ENCODE assay signal across 1 cellular context in the genomic region with DNA sequence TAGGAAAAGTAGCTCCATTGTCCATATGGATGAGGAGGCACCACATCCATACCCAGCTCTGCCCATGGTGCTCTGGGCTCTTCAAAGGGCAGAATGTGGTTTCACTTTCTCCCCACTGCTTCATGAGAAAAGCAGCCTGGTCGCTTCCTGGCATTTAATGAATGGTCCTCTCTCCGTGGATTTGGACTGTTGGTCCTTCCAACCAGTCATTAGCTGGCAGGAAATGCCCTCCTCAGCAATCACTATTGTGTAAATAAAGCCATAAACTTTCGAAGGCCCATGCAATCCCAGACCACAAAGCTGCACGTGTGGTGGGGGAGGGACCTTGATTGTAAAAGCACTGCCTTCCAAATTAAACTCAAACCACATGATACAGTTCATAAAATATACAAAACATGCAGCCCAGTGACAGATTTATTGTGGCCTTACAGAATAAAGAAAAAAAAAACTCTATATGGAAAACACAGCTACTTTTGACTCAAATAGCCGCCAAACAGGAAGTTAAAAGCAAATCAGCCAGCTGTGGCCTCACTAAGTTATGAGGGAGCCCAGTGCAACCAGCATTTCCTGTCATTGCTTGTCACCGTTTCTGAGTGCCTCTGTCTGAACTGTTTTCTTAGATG.
A peak's percentile ranks its signal among the peaks of the same experiment; 100 is the strongest.
TF ChIP-seq lines count a peak whose summit lies in the region.

No MANE protein-coding gene starts in this region.

TF ChIP-seq in GM12878, 131 proteins besides CTCF, POLR2A, EP300 and RAD21 (continued from another document and continues in another):
- TF ChIP-seq, protein P1, sequence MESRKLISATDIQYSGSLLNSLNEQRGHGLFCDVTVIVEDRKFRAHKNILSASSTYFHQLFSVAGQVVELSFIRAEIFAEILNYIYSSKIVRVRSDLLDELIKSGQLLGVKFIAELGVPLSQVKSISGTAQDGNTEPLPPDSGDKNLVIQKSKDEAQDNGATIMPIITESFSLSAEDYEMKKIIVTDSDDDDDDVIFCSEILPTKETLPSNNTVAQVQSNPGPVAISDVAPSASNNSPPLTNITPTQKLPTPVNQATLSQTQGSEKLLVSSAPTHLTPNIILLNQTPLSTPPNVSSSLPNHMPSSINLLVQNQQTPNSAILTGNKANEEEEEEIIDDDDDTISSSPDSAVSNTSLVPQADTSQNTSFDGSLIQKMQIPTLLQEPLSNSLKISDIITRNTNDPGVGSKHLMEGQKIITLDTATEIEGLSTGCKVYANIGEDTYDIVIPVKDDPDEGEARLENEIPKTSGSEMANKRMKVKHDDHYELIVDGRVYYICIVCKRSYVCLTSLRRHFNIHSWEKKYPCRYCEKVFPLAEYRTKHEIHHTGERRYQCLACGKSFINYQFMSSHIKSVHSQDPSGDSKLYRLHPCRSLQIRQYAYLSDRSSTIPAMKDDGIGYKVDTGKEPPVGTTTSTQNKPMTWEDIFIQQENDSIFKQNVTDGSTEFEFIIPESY (IDR thresholded peaks at IDR 0.05), result no peak
- TF ChIP-seq, protein P2, sequence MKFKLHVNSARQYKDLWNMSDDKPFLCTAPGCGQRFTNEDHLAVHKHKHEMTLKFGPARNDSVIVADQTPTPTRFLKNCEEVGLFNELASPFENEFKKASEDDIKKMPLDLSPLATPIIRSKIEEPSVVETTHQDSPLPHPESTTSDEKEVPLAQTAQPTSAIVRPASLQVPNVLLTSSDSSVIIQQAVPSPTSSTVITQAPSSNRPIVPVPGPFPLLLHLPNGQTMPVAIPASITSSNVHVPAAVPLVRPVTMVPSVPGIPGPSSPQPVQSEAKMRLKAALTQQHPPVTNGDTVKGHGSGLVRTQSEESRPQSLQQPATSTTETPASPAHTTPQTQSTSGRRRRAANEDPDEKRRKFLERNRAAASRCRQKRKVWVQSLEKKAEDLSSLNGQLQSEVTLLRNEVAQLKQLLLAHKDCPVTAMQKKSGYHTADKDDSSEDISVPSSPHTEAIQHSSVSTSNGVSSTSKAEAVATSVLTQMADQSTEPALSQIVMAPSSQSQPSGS (IDR thresholded peaks at IDR 0.05; ENCODE audit: low read length), result no peak; the same call in 1 of the 2 replicates
- TF ChIP-seq HDAC2 (IDR thresholded peaks at IDR 0.05) (no peak), MTA3 (IDR thresholded peaks at IDR 0.05; ENCODE audit: borderline replicate concordance, low read length) (no peak), NR2F1 (conservative IDR thresholded peaks at IDR 0.05) (no peak), YY1 (IDR thresholded peaks at IDR 0.05; ENCODE audit: low read depth, low read length) (no peak), MYC (IDR thresholded peaks at IDR 0.05; ENCODE audit: insufficient read depth, insufficient read length, insufficient replicate concordance, low read length, severe bottlenecking) (no peak), TCF3 (IDR thresholded peaks at IDR 0.05; ENCODE audit: borderline replicate concordance, insufficient read depth, low read depth, low read length) (0 out of 2 replicates have a peak, but pooled peaks have one; percentile 28), ZSCAN29 (IDR thresholded peaks at IDR 0.05) (no peak), SREBF1 (IDR thresholded peaks at IDR 0.05; ENCODE audit: low read length) (no peak), MYB (IDR thresholded peaks at IDR 0.05; ENCODE audit: borderline replicate concordance, low read depth, low read length) (no peak), KLF5 (IDR thresholded peaks at IDR 0.05; ENCODE audit: partially characterized antibody) (no peak), TARDBP (IDR thresholded peaks at IDR 0.05; ENCODE audit: borderline replicate concordance) (no peak), RB1 (IDR thresholded peaks at IDR 0.05; ENCODE audit: borderline replicate concordance) (no peak), BMI1 (IDR thresholded peaks at IDR 0.05; ENCODE audit: borderline replicate concordance) (no peak), MEF2B (IDR thresholded peaks at IDR 0.05; ENCODE audit: partially characterized antibody, poor library complexity, severe bottlenecking) (no peak), CBX5 (IDR thresholded peaks at IDR 0.05; ENCODE audit: low read depth) (no peak), RBBP5 (conservative IDR thresholded peaks at IDR 0.05) (no peak), PML (IDR thresholded peaks at IDR 0.05; ENCODE audit: low read length) (no peak), HDAC6 (IDR thresholded peaks at IDR 0.05; ENCODE audit: unreplicated experiment) (no peak), NR2C2 (IDR thresholded peaks at IDR 0.05; ENCODE audit: borderline replicate concordance, control insufficient read depth, insufficient read length, low read depth) (no peak), JUND (IDR thresholded peaks at IDR 0.05; ENCODE audit: low read depth, low read length) (no peak), SMAD5 (IDR thresholded peaks at IDR 0.05; ENCODE audit: low read depth) (no peak), PAX5 (IDR thresholded peaks at IDR 0.05; ENCODE audit: borderline replicate concordance, low read depth, low read length) (no peak)
- TF ChIP-seq, protein P3, sequence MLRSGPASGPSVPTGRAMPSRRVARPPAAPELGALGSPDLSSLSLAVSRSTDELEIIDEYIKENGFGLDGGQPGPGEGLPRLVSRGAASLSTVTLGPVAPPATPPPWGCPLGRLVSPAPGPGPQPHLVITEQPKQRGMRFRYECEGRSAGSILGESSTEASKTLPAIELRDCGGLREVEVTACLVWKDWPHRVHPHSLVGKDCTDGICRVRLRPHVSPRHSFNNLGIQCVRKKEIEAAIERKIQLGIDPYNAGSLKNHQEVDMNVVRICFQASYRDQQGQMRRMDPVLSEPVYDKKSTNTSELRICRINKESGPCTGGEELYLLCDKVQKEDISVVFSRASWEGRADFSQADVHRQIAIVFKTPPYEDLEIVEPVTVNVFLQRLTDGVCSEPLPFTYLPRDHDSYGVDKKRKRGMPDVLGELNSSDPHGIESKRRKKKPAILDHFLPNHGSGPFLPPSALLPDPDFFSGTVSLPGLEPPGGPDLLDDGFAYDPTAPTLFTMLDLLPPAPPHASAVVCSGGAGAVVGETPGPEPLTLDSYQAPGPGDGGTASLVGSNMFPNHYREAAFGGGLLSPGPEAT (IDR thresholded peaks at IDR 0.05; ENCODE audit: low read depth), result no peak; the same call in 1 of the 2 replicates
- TF ChIP-seq, protein P4, sequence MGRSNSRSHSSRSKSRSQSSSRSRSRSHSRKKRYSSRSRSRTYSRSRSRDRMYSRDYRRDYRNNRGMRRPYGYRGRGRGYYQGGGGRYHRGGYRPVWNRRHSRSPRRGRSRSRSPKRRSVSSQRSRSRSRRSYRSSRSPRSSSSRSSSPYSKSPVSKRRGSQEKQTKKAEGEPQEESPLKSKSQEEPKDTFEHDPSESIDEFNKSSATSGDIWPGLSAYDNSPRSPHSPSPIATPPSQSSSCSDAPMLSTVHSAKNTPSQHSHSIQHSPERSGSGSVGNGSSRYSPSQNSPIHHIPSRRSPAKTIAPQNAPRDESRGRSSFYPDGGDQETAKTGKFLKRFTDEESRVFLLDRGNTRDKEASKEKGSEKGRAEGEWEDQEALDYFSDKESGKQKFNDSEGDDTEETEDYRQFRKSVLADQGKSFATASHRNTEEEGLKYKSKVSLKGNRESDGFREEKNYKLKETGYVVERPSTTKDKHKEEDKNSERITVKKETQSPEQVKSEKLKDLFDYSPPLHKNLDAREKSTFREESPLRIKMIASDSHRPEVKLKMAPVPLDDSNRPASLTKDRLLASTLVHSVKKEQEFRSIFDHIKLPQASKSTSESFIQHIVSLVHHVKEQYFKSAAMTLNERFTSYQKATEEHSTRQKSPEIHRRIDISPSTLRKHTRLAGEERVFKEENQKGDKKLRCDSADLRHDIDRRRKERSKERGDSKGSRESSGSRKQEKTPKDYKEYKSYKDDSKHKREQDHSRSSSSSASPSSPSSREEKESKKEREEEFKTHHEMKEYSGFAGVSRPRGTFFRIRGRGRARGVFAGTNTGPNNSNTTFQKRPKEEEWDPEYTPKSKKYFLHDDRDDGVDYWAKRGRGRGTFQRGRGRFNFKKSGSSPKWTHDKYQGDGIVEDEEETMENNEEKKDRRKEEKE (IDR thresholded peaks at IDR 0.05), result no peak
- TF ChIP-seq, protein P5, sequence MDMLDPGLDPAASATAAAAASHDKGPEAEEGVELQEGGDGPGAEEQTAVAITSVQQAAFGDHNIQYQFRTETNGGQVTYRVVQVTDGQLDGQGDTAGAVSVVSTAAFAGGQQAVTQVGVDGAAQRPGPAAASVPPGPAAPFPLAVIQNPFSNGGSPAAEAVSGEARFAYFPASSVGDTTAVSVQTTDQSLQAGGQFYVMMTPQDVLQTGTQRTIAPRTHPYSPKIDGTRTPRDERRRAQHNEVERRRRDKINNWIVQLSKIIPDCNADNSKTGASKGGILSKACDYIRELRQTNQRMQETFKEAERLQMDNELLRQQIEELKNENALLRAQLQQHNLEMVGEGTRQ (IDR thresholded peaks at IDR 0.05; ENCODE audit: borderline replicate concordance, low read depth, low read length), result no peak; the same call in 1 of the 2 replicates
- TF ChIP-seq, protein P6, sequence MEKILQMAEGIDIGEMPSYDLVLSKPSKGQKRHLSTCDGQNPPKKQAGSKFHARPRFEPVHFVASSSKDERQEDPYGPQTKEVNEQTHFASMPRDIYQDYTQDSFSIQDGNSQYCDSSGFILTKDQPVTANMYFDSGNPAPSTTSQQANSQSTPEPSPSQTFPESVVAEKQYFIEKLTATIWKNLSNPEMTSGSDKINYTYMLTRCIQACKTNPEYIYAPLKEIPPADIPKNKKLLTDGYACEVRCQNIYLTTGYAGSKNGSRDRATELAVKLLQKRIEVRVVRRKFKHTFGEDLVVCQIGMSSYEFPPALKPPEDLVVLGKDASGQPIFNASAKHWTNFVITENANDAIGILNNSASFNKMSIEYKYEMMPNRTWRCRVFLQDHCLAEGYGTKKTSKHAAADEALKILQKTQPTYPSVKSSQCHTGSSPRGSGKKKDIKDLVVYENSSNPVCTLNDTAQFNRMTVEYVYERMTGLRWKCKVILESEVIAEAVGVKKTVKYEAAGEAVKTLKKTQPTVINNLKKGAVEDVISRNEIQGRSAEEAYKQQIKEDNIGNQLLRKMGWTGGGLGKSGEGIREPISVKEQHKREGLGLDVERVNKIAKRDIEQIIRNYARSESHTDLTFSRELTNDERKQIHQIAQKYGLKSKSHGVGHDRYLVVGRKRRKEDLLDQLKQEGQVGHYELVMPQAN (conservative IDR thresholded peaks at IDR 0.05), result no peak
- TF ChIP-seq, protein P7, sequence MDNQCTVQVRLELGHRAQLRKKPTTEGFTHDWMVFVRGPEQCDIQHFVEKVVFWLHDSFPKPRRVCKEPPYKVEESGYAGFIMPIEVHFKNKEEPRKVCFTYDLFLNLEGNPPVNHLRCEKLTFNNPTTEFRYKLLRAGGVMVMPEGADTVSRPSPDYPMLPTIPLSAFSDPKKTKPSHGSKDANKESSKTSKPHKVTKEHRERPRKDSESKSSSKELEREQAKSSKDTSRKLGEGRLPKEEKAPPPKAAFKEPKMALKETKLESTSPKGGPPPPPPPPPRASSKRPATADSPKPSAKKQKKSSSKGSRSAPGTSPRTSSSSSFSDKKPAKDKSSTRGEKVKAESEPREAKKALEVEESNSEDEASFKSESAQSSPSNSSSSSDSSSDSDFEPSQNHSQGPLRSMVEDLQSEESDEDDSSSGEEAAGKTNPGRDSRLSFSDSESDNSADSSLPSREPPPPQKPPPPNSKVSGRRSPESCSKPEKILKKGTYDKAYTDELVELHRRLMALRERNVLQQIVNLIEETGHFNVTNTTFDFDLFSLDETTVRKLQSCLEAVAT (IDR thresholded peaks at IDR 0.05), result peak; percentile 26; the same call in 1 of the 2 replicates
- TF ChIP-seq, protein P8, sequence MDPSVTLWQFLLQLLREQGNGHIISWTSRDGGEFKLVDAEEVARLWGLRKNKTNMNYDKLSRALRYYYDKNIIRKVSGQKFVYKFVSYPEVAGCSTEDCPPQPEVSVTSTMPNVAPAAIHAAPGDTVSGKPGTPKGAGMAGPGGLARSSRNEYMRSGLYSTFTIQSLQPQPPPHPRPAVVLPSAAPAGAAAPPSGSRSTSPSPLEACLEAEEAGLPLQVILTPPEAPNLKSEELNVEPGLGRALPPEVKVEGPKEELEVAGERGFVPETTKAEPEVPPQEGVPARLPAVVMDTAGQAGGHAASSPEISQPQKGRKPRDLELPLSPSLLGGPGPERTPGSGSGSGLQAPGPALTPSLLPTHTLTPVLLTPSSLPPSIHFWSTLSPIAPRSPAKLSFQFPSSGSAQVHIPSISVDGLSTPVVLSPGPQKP (IDR thresholded peaks at IDR 0.05; ENCODE audit: low read depth, low read length), result no peak
- TF ChIP-seq, protein P9, sequence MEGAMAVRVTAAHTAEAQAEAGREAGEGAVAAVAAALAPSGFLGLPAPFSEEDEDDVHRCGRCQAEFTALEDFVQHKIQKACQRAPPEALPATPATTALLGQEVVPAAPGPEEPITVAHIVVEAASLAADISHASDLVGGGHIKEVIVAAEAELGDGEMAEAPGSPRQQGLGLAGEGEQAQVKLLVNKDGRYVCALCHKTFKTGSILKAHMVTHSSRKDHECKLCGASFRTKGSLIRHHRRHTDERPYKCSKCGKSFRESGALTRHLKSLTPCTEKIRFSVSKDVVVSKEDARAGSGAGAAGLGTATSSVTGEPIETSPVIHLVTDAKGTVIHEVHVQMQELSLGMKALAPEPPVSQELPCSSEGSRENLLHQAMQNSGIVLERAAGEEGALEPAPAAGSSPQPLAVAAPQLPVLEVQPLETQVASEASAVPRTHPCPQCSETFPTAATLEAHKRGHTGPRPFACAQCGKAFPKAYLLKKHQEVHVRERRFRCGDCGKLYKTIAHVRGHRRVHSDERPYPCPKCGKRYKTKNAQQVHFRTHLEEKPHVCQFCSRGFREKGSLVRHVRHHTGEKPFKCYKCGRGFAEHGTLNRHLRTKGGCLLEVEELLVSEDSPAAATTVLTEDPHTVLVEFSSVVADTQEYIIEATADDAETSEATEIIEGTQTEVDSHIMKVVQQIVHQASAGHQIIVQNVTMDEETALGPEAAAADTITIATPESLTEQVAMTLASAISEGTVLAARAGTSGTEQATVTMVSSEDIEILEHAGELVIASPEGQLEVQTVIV (IDR thresholded peaks at IDR 0.05; ENCODE audit: borderline replicate concordance, partially characterized antibody), result no peak
- TF ChIP-seq, protein P10, sequence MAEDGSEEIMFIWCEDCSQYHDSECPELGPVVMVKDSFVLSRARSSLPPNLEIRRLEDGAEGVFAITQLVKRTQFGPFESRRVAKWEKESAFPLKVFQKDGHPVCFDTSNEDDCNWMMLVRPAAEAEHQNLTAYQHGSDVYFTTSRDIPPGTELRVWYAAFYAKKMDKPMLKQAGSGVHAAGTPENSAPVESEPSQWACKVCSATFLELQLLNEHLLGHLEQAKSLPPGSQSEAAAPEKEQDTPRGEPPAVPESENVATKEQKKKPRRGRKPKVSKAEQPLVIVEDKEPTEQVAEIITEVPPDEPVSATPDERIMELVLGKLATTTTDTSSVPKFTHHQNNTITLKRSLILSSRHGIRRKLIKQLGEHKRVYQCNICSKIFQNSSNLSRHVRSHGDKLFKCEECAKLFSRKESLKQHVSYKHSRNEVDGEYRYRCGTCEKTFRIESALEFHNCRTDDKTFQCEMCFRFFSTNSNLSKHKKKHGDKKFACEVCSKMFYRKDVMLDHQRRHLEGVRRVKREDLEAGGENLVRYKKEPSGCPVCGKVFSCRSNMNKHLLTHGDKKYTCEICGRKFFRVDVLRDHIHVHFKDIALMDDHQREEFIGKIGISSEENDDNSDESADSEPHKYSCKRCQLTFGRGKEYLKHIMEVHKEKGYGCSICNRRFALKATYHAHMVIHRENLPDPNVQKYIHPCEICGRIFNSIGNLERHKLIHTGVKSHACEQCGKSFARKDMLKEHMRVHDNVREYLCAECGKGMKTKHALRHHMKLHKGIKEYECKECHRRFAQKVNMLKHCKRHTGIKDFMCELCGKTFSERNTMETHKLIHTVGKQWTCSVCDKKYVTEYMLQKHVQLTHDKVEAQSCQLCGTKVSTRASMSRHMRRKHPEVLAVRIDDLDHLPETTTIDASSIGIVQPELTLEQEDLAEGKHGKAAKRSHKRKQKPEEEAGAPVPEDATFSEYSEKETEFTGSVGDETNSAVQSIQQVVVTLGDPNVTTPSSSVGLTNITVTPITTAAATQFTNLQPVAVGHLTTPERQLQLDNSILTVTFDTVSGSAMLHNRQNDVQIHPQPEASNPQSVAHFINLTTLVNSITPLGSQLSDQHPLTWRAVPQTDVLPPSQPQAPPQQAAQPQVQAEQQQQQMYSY (CRISPR knock-in tag; IDR thresholded peaks at IDR 0.05), result no peak
